Comparison of ENCODE assay signal across 23 cellular contexts in the genomic region with DNA sequence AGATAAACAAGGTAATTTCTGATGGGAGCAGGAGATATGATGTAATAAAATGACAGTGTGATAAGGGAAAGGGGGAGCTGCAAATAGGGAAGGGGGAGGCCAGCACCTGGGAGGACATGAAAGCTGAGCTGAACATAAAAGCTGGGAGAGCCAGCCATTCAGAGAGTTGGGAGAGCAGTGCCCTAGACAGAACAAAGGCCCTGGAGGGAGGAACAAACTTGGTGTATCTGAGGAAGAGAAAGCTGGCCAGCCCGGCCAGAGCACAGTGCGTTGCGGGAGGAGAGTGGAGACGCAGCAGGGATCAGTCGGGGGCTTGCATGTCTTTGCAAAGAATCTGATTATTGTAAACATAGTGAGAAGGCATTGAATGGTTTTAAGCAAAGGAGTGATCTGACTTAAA.
A peak's percentile ranks its signal among the peaks of the same experiment; 100 is the strongest.
DNase-seq lines count a peak whose midpoint lies in the region; ATAC-seq and TF ChIP-seq lines count a peak whose summit lies in the region.
"Had no signal": no experiment of that assay in that cellular context is flagged by ENCODE, and none has a peak within 500 bp of the region (broad histone marks: within the 10 kb centered on the region; RNA-seq: fewer than 3 reads in every experiment).

No MANE protein-coding gene starts in this region.

- peaks cover 37% of the 10 kb centered on the region for H3K36me3 Mint-ChIP-seq in brain
- H3K36me3 Mint-ChIP-seq in stimulated activated naive B cell treated with anti-CD40 and anti-IgM and Interleukin-4, amounts not matched to agents 10 μg/mL and 1 μg/mL and 100 μg/mL, for 72 hours = peaks cover 40 to 48% of the 10 kb centered on the region in 2 donors
- H3K36me3 Mint-ChIP-seq: activated CD8-positive, alpha-beta memory T cell treated with anti-CD3 and anti-CD28 coated beads, Interleukin-2, amount 10 ng/mL, durations not matched to agents 7 days and 5 days had no signal

- peaks cover 58% of the 10 kb centered on the region for H3K4me1 Mint-ChIP-seq in brain
- peaks cover 9 to 15% of the 10 kb centered on the region in 2 donors for H3K4me1 Mint-ChIP-seq in stimulated activated naive B cell treated with anti-CD40 and anti-IgM and Interleukin-4, amounts not matched to agents 10 μg/mL and 1 μg/mL and 100 μg/mL, for 72 hours
- H3K4me1 Mint-ChIP-seq: activated CD8-positive, alpha-beta memory T cell treated with anti-CD3 and anti-CD28 coated beads, Interleukin-2, amount 10 ng/mL, durations not matched to agents 7 days and 5 days; CD14-positive monocyte had no signal

- H3K27ac Mint-ChIP-seq in brain = peak overlapping the region; percentile 7 to 74 (median 59)
- peak overlapping the region; percentile 53 for H3K27ac Mint-ChIP-seq in stimulated activated naive B cell treated with anti-CD40 and anti-IgM and Interleukin-4, amounts not matched to agents 10 μg/mL and 1 μg/mL and 100 μg/mL, for 72 hours
- H3K27ac Mint-ChIP-seq: activated CD8-positive, alpha-beta memory T cell treated with anti-CD3 and anti-CD28 coated beads, Interleukin-2, amount 10 ng/mL, durations not matched to agents 7 days and 5 days; T-helper 2 cell treated with Interferon-gamma antibody and Interleukin-4, amounts not matched to agents 5 μg/mL and 100 μg/mL, for 36 hours had no signal

- peaks cover 0 to 3% (median 0%) of the 10 kb centered on the region in 5 experiments for H3K9me3 Mint-ChIP-seq in brain
- H3K9me3 Mint-ChIP-seq in stimulated activated naive B cell treated with anti-CD40 and anti-IgM and Interleukin-4, amounts not matched to agents 10 μg/mL and 1 μg/mL and 100 μg/mL, for 72 hours = no peaks in the 10 kb centered on the region
- H3K9me3 Mint-ChIP-seq: CD14-positive monocyte; T-helper 2 cell treated with Interferon-gamma antibody and Interleukin-4, amounts not matched to agents 5 μg/mL and 100 μg/mL, for 36 hours had no signal

- DNase-seq in NCI-H510A treated with DMSO at 0.1 percent for 48 hours (lab: John Stamatoyannopoulos, UW) = peak; percentile 43
- DNase-seq in NCI-H510A (lab: John Stamatoyannopoulos, UW) = no peak
- DNase-seq in iPS-NIHi7 (ENCODE audit: extremely low spot score) = peak; percentile 76
- no peak for DNase-seq in stimulated activated naive B cell treated with anti-CD40 and anti-IgM and Interleukin-4, amounts not matched to agents 10 μg/mL and 1 μg/mL and 100 μg/mL, for 72 hours
- no peak for DNase-seq in HuH-7 (ENCODE audit: low spot score)
- no peak for DNase-seq in inferior parietal cortex (ENCODE audit: extremely low spot score)
- DNase-seq: activated CD4-positive, CD25-positive, alpha-beta regulatory T cell treated with anti-CD3 and anti-CD28 coated beads, Interleukin-2, amount 50 U/mL, for 72 hours; activated CD8-positive, alpha-beta memory T cell treated with anti-CD3 and anti-CD28 coated beads, Interleukin-2, amount 10 ng/mL, durations not matched to agents 7 days and 5 days; activated gamma-delta T cell; DMS79 treated with DMSO at 0.1 percent for 48 hours; foreskin melanocyte; mesenchymal stem cell; NCI-H1436; NCI-H524; OCI-M1; SIG-M5; stimulated activated CD4-positive, alpha-beta T cell treated with anti-CD3 and anti-CD28 coated beads, Interleukin-15, amount 100 ng/mL, for 24 hours; stimulated activated naive CD8-positive, alpha-beta T cell treated with anti-CD3 and anti-CD28 coated beads, Interleukin-15, Interleukin-2, amounts not matched to agents 100 U/mL and 50 U/mL, for 24 hours; trophoblast cell had no signal

- TF ChIP-seq CTCF in brain (conservative IDR thresholded peaks at IDR 0.05) = no peak

- H3K27me3 Mint-ChIP-seq in brain = no peaks in the 10 kb centered on the region
- H3K27me3 Mint-ChIP-seq in stimulated activated naive B cell treated with anti-CD40 and anti-IgM and Interleukin-4, amounts not matched to agents 10 μg/mL and 1 μg/mL and 100 μg/mL, for 72 hours = no peaks in the 10 kb centered on the region
- H3K27me3 Mint-ChIP-seq: activated CD8-positive, alpha-beta memory T cell treated with anti-CD3 and anti-CD28 coated beads, Interleukin-2, amount 10 ng/mL, durations not matched to agents 7 days and 5 days had no signal

- H3K4me3 Mint-ChIP-seq in brain = peak overlapping the region in 2 of 5 experiments; percentile 13 to 14
- H3K4me3 Mint-ChIP-seq in stimulated activated naive B cell treated with anti-CD40 and anti-IgM and Interleukin-4, amounts not matched to agents 10 μg/mL and 1 μg/mL and 100 μg/mL, for 72 hours = no peak overlapping the region
- H3K4me3 Mint-ChIP-seq: activated CD8-positive, alpha-beta memory T cell treated with anti-CD3 and anti-CD28 coated beads, Interleukin-2, amount 10 ng/mL, durations not matched to agents 7 days and 5 days; CD14-positive monocyte; T-helper 2 cell treated with Interferon-gamma antibody and Interleukin-4, amounts not matched to agents 5 μg/mL and 100 μg/mL, for 36 hours had no signal

- ATAC-seq in stimulated activated naive B cell treated with anti-CD40 and anti-IgM and Interleukin-4, amounts not matched to agents 10 μg/mL and 1 μg/mL and 100 μg/mL, for 72 hours (replicated peaks) = no peak
- no peak for ATAC-seq in HG03097 (IDR thresholded peaks at IDR 0.05; ENCODE audit: low FRiP score, unreplicated experiment)
- ATAC-seq: activated CD8-positive, alpha-beta memory T cell treated with anti-CD3 and anti-CD28 coated beads, Interleukin-2, amount 10 ng/mL, durations not matched to agents 7 days and 5 days; stimulated activated naive CD8-positive, alpha-beta T cell treated with anti-CD3 and anti-CD28 coated beads, Interleukin-15, Interleukin-2, amounts not matched to agents 100 U/mL and 50 U/mL, for 24 hours had no signal

Comparison
In these comparisons a context has a peak if more than half of its experiments do, and no peak if none do; other contexts are left out.
1. DNase-seq: peak in NCI-H510A treated with DMSO at 0.1 percent for 48 hours (single experiment) and iPS-NIHi7 (single experiment); none in NCI-H510A (single experiment), stimulated activated naive B cell treated with anti-CD40 and anti-IgM and Interleukin-4, amounts not matched to agents 10 μg/mL and 1 μg/mL and 100 μg/mL, for 72 hours (single experiment), HuH-7 (single experiment) and inferior parietal cortex (single experiment).